In the genomic region with DNA sequence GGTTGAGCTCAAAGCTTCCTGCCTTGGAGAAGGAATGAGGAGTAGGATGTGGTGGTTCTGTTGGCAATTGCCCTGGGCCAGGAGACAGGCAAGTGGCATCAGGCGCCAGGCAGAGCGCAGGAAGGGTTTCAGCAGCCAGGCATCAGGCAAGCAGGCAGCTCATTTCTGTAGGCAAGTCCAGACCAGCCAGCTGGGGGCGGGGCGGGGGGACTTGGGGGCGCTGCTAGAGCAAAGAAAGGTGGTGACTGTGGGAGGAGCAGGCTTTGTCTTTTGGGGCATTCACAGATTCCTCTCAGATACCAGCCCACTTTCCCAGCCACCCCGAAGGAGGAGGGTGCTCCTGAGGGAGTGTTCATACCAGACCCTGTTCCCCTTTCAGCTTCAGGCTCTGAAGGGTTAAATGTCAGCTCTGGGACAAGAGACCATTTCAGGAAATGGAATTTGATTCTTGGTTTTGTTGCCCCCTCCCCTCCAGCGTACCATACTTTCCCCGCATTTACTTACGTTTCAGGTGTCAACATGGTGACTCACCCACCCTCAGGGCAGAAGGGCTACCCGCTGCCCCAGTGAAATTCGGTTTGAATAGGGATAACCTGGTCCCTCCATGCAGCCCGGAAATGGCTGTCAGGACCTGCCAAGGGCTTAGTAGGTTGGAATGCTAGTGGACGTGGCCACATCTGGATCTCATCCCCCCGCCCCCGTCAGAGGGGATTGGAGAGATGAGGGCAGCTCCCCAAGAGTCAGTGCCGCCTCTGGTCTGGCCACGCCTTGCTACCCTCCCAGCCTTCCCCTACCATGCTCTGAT, we compare ENCODE assay signal across 12 cellular contexts. TPM values are rescaled to one million over a fixed set of nuclear protein-coding genes. Genes with fewer than 3 reads are reported as not detected.
DNase-seq lines count a peak whose midpoint lies in the region; ATAC-seq and TF ChIP-seq lines count a peak whose summit lies in the region.
"Had no signal": no experiment of that assay in that cellular context is flagged by ENCODE, and none has a peak within 500 bp of the region (broad histone marks: within the 10 kb centered on the region; RNA-seq: fewer than 3 reads in every experiment).

No MANE protein-coding gene starts in this region.

- H3K36me3 ChIP-seq in mesenchymal stem cell (ENCODE audit: control insufficient read depth in 1 of 2, insufficient read depth in 2 of 2, low read depth in 1 of 2, low read length in 2 of 2): no peaks in the 10 kb centered on the region
- H3K36me3 ChIP-seq: SJSA1, spleen had no signal

- H3K9me3 ChIP-seq in mesenchymal stem cell (ENCODE audit: control insufficient read depth, low read length): no peaks in the 10 kb centered on the region
- H3K9me3 ChIP-seq: SJSA1, spleen had no signal

- H3K79me1 ChIP-seq in mesenchymal stem cell (replicated peaks; ENCODE audit: low read length, poor library complexity, severe bottlenecking): no peaks in the 10 kb centered on the region

- no peak overlapping the region for H4K8ac ChIP-seq in mesenchymal stem cell (ENCODE audit: low read length)

- no peak overlapping the region for H2AK5ac ChIP-seq in mesenchymal stem cell (ENCODE audit: low read length, severe bottlenecking)

- ATAC-seq in HG03457 (IDR thresholded peaks at IDR 0.05; ENCODE audit: unreplicated experiment) (no peak), HG03378 (IDR thresholded peaks at IDR 0.05; ENCODE audit: unreplicated experiment) (no peak)
- ATAC-seq in stimulated activated naive CD8-positive, alpha-beta T cell treated with anti-CD3 and anti-CD28 coated beads, Interleukin-15, Interleukin-2, amounts not matched to agents 100 U/mL and 50 U/mL, for 24 hours: no peak
- ATAC-seq: stimulated activated naive B cell treated with anti-CD40 and anti-IgM and Interleukin-4, amounts not matched to agents 10 μg/mL and 1 μg/mL and 100 μg/mL, for 72 hours had no signal

- peak overlapping the region in 1 of 2 experiments; percentile 42 for H3K18ac ChIP-seq in mesenchymal stem cell (ENCODE audit: low read depth in 1 of 2, low read length in 2 of 2)

- H4K91ac ChIP-seq in mesenchymal stem cell (ENCODE audit: low read length): peak overlapping the region; percentile 15

- intact Hi-C loops in MCF 10A (cut with micrococcal nuclease): no loop called here

- H2BK12ac ChIP-seq in mesenchymal stem cell (ENCODE audit: low read length in 2 of 2): peak overlapping the region in 1 of 2 experiments; percentile 7

- no peak overlapping the region for H3K4me3 ChIP-seq in mesenchymal stem cell (ENCODE audit: insufficient read depth in 1 of 2, low read depth in 1 of 2, low read length in 2 of 2)
- H3K4me3 ChIP-seq: SJSA1, spleen had no signal

- H3K4me2 ChIP-seq in mesenchymal stem cell (ENCODE audit: low read length, poor library complexity, severe bottlenecking): no peak overlapping the region

- CTCF ChIA-PET in MCF 10A (lab: Yijun Ruan, JAX): interaction anchor here (0.6 to 5.1 kb wide), 10 partner anchors 12 to 645 kb away, joined by 3 to 34 read pairs (median 3); a partner anchor contains a TSS

- BruUV-seq in MCF 10A (replicated peaks; lab: Mats Ljungman, UMichigan): no TSS peak

- TF ChIP-seq CTCF in MCF 10A (IDR thresholded peaks at IDR 0.05; ENCODE audit: unreplicated experiment): no peak

- H3K27ac Mint-ChIP-seq in MCF 10A (ENCODE audit: low read depth, unreplicated experiment): no peak overlapping the region
- H3K27ac Mint-ChIP-seq: stimulated activated naive B cell treated with anti-CD40 and anti-IgM and Interleukin-4, amounts not matched to agents 10 μg/mL and 1 μg/mL and 100 μg/mL, for 72 hours had no signal

- H2BK15ac ChIP-seq in mesenchymal stem cell (ENCODE audit: low read depth, poor library complexity, severe bottlenecking): no peak overlapping the region

- H3K27ac ChIP-seq in mesenchymal stem cell (ENCODE audit: low read length, poor library complexity, severe bottlenecking): no peak overlapping the region
- H3K27ac ChIP-seq: SJSA1 had no signal

- H3K9me3 Mint-ChIP-seq in MCF 10A (ENCODE audit: unreplicated experiment): no peaks in the 10 kb centered on the region
- H3K9me3 Mint-ChIP-seq: stimulated activated naive B cell treated with anti-CD40 and anti-IgM and Interleukin-4, amounts not matched to agents 10 μg/mL and 1 μg/mL and 100 μg/mL, for 72 hours had no signal

- 24% methylated on average over 13 of the region's 17 CpGs for whole genome bisulfite sequencing in mesenchymal stem cell

- DNase-seq in EH (ENCODE audit: low read depth): peak; percentile 48
- DNase-seq in NCI-H146 (lab: John Stamatoyannopoulos, UW): peak; percentile 64
- DNase-seq in MCF 10A (ENCODE audit: unreplicated experiment): peak; percentile 98
- DNase-seq in mesenchymal stem cell: no peak
- DNase-seq in NCI-H2081 treated with DMSO at 0.1 percent for 48 hours (lab: John Stamatoyannopoulos, UW): no peak
- no peak for DNase-seq in stimulated activated naive CD8-positive, alpha-beta T cell treated with anti-CD3 and anti-CD28 coated beads, Interleukin-15, Interleukin-2, amounts not matched to agents 100 U/mL and 50 U/mL, for 24 hours
- DNase-seq: spleen; stimulated activated naive B cell treated with anti-CD40 and anti-IgM and Interleukin-4, amounts not matched to agents 10 μg/mL and 1 μg/mL and 100 μg/mL, for 72 hours had no signal

- peak overlapping the region; percentile 45 for H3K4me3 Mint-ChIP-seq in MCF 10A (ENCODE audit: unreplicated experiment)
- H3K4me3 Mint-ChIP-seq: stimulated activated naive B cell treated with anti-CD40 and anti-IgM and Interleukin-4, amounts not matched to agents 10 μg/mL and 1 μg/mL and 100 μg/mL, for 72 hours had no signal

- peaks cover 19% of the 10 kb centered on the region for H3K4me1 ChIP-seq in mesenchymal stem cell (ENCODE audit: control insufficient read depth, insufficient read depth, low read depth, low read length)

- H3K9ac ChIP-seq in mesenchymal stem cell (ENCODE audit: low read length): no peak overlapping the region

- peak overlapping the region in 1 of 2 experiments; percentile 19 for H3K4ac ChIP-seq in mesenchymal stem cell (ENCODE audit: low read depth in 1 of 2, low read length in 2 of 2)

- H3K23ac ChIP-seq in mesenchymal stem cell (ENCODE audit: low read length in 2 of 2): no peak overlapping the region

- H3K4me1 Mint-ChIP-seq in MCF 10A (ENCODE audit: insufficient read depth, unreplicated experiment): peaks cover 13% of the 10 kb centered on the region
- H3K4me1 Mint-ChIP-seq: stimulated activated naive B cell treated with anti-CD40 and anti-IgM and Interleukin-4, amounts not matched to agents 10 μg/mL and 1 μg/mL and 100 μg/mL, for 72 hours had no signal

- no peak overlapping the region for H2BK120ac ChIP-seq in mesenchymal stem cell (ENCODE audit: low read depth, low read length)

- H2BK5ac ChIP-seq in mesenchymal stem cell (ENCODE audit: low read depth, low read length, poor library complexity, severe bottlenecking): no peak overlapping the region

- H2AFZ ChIP-seq in mesenchymal stem cell (ENCODE audit: low read depth, low read length): no peak overlapping the region

- H3K27me3 Mint-ChIP-seq in MCF 10A (ENCODE audit: insufficient read depth, unreplicated experiment): peaks cover 22% of the 10 kb centered on the region

- H3K27me3 ChIP-seq in mesenchymal stem cell (ENCODE audit: control insufficient read depth in 1 of 2, insufficient read depth in 1 of 2, low read length in 2 of 2): peaks cover 59 to 83% of the 10 kb centered on the region in 2 experiments

- H3K14ac ChIP-seq in mesenchymal stem cell (ENCODE audit: low read length in 2 of 2): peak overlapping the region in 1 of 2 experiments; percentile 63

- POLR2A ChIA-PET in MCF 10A (lab: Yijun Ruan, JAX): interaction anchor here (0.7 to 2.2 kb wide), 9 partner anchors 10 to 1613 kb away, joined by 3 to 13 read pairs (median 4); a partner anchor contains a TSS

- no peaks in the 10 kb centered on the region for H3K36me3 Mint-ChIP-seq in MCF 10A (ENCODE audit: insufficient read depth, unreplicated experiment)
- H3K36me3 Mint-ChIP-seq: stimulated activated naive B cell treated with anti-CD40 and anti-IgM and Interleukin-4, amounts not matched to agents 10 μg/mL and 1 μg/mL and 100 μg/mL, for 72 hours had no signal

RNA-seq across cellular contexts. Expression of a gene that starts 13.2 kb away (rescaled TPM):
- 0.22 and 0.26 TPM in 2 replicates for total RNA-seq in MCF 10A (2022)
- polyA plus RNA-seq in mesenchymal stem cell (2013, experiment 1 of 2): 12.1 TPM
- 11.7 TPM for polyA plus RNA-seq in mesenchymal stem cell (2013, experiment 2 of 2)
- total RNA-seq: epithelial cell of proximal tubule had no signal

Comparison
In these comparisons a context has a peak if more than half of its experiments do, and no peak if none do; other contexts are left out.
1. DNase-seq: peak in EH (single experiment), NCI-H146 (single experiment) and MCF 10A (single experiment); none in mesenchymal stem cell (single experiment), NCI-H2081 treated with DMSO at 0.1 percent for 48 hours (single experiment) and stimulated activated naive CD8-positive, alpha-beta T cell treated with anti-CD3 and anti-CD28 coated beads, Interleukin-15, Interleukin-2, amounts not matched to agents 100 U/mL and 50 U/mL, for 24 hours (single experiment).